8 cellular contexts compared by ENCODE assay signal in the genomic region with DNA sequence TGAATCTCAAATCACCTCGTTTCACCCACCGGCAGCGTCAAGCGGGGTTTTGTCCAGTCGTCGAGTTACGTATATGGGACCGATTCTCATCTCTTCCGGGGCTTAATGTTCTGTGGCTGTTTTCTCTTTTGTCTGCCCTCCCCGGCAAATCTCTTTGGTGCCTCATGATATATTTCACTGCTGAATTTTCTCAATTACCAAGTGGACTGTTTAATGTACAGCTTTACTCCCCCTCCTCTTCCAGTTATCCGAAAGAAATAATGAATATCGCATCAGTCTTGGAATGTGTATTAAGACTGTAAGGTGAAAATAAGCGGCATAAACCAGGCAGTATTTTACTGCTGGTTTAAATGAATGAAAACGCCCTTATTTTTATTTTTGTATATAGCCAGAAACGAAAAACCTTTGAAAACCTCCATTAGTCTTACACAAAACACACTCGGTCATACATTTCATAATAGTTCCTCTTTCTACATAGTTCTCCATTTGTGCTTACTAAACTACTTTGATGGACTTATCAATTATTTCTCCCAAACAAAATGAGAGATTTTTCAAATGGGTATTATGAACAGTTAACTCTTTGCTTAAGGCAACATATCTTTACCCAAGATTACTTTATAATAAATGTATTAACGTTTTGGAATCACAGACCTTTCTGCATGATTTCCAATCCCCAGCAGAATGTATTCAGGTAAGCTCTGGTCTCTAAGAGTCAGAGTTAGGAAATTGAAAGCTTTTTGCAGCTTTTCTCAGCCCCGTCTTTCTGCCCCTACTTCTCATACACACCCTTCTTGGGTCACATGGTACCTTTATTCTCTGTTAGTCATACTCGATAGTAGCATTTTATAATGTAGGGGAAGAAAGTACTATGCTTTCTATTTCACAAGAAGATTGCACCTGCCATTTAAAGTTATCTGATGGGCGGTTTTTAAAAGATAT. TPM values are rescaled to one million over a fixed set of nuclear protein-coding genes. Genes with fewer than 3 reads are reported as not detected.
A peak's percentile ranks its signal among the peaks of the same experiment; 100 is the strongest.
DNase-seq lines count a peak whose midpoint lies in the region; ATAC-seq, FAIRE-seq and TF ChIP-seq lines count a peak whose summit lies in the region.

No MANE protein-coding gene starts in this region.

- peak overlapping the region; percentile 91 for H3K4me3 Mint-ChIP-seq in activated naive CD4-positive, alpha-beta T cell treated with anti-CD3 and anti-CD28 coated beads for 36 hours

- no peak for TF ChIP-seq CTCF in keratinocyte (optimal IDR thresholded peaks at IDR 0.05 in 1 of 3, IDR thresholded peaks at IDR 0.05 in 1 of 3, conservative IDR thresholded peaks at IDR 0.05 in 1 of 3; ENCODE audit: extremely low read depth in 1 of 3, insufficient read depth in 2 of 3, low read length in 3 of 3)

- peaks cover 5% of the 10 kb centered on the region for H3K4me1 Mint-ChIP-seq in activated naive CD4-positive, alpha-beta T cell treated with anti-CD3 and anti-CD28 coated beads for 36 hours (ENCODE audit: low read depth)

- H3K9me3 Mint-ChIP-seq in activated naive CD4-positive, alpha-beta T cell treated with anti-CD3 and anti-CD28 coated beads for 36 hours = no peaks in the 10 kb centered on the region

- H3K4me3 ChIP-seq in adipocyte (ENCODE audit: low read length) (peak overlapping the region; percentile 89), keratinocyte (ENCODE audit: control insufficient read depth in 2 of 3, extremely low read depth in 1 of 3, insufficient read depth in 2 of 3, low read depth in 1 of 3, low read length in 3 of 3) (peak overlapping the region; percentile 69 to 79 (median 77))

- peak overlapping the region; percentile 53 for H2AFZ ChIP-seq in keratinocyte (ENCODE audit: control insufficient read depth, low read length)

- H3K27ac Mint-ChIP-seq in activated naive CD4-positive, alpha-beta T cell treated with anti-CD3 and anti-CD28 coated beads for 36 hours = peak overlapping the region; percentile 84

- H3K27me3 Mint-ChIP-seq in activated naive CD4-positive, alpha-beta T cell treated with anti-CD3 and anti-CD28 coated beads for 36 hours (ENCODE audit: low read depth) = no peaks in the 10 kb centered on the region

- peak overlapping the region; percentile 55 for H3K27ac ChIP-seq in keratinocyte (ENCODE audit: control insufficient read depth, insufficient read depth, low read length)
- peak overlapping the region; percentile 67 for H3K27ac ChIP-seq in substantia nigra (ENCODE audit: low read depth, low read length, poor library complexity, severe bottlenecking)

- no peaks in the 10 kb centered on the region for H3K9me3 ChIP-seq in adipocyte (ENCODE audit: control insufficient read depth, low read length)
- no peaks in the 10 kb centered on the region for H3K9me3 ChIP-seq in keratinocyte (ENCODE audit: control insufficient read depth, low read depth, low read length)

- peaks cover 2% of the 10 kb centered on the region for H3K36me3 Mint-ChIP-seq in activated naive CD4-positive, alpha-beta T cell treated with anti-CD3 and anti-CD28 coated beads for 36 hours (ENCODE audit: low read depth)

- no peaks in the 10 kb centered on the region for H3K36me3 ChIP-seq in adipocyte (ENCODE audit: control insufficient read depth, insufficient read depth, low read length, severe bottlenecking)
- no peaks in the 10 kb centered on the region for H3K36me3 ChIP-seq in keratinocyte (ENCODE audit: control insufficient read depth in 2 of 2, extremely low read depth in 1 of 2, insufficient read depth in 2 of 2, low read length in 2 of 2)

- intact Hi-C loops in activated naive CD4-positive, alpha-beta T cell treated with anti-CD3 and anti-CD28 coated beads for 36 hours (cut with micrococcal nuclease) = loop anchor here (1.0 to 5.0 kb wide), 4 partner anchors 74 to 307 kb away; partner anchors contain the start of genes JADE3, NDUFB11, RBM10 and SLC9A7

- H3K9me1 ChIP-seq in keratinocyte (ENCODE audit: control insufficient read depth, extremely low read depth, insufficient read depth, low read length) = no peaks in the 10 kb centered on the region

- no peak for FAIRE-seq in keratinocyte (lab: Jason Lieb, UNC)

- dilution Hi-C loops in keratinocyte (cut with MboI; ENCODE audit: extremely low pct_ligation_motif_present, low sequenced_read_pairs) = no loop called here

- H3K79me2 ChIP-seq in keratinocyte (ENCODE audit: control insufficient read depth, insufficient read depth, low read length) = peaks cover 25% of the 10 kb centered on the region

- DNase-seq in activated naive CD4-positive, alpha-beta T cell treated with anti-CD3 and anti-CD28 coated beads for 36 hours = peak; percentile 15
- no peak for DNase-seq in activated naive CD4-positive, alpha-beta T cell treated with Interleukin-2 at 50 U/mL for 16 hours
- DNase-seq in NCI-H1105 (lab: John Stamatoyannopoulos, UW) (peak; percentile 13), adipocyte (ENCODE audit: low read depth) (peak; percentile 55), keratinocyte (ENCODE audit: low read depth, low spot score) (no peak), substantia nigra (lab: John Stamatoyannopoulos, UW) (no peak)

- H3K4me1 ChIP-seq in adipocyte (ENCODE audit: control insufficient read depth, insufficient read depth, low read length) (peaks cover 16% of the 10 kb centered on the region), keratinocyte (ENCODE audit: control insufficient read depth, extremely low read depth, insufficient read depth, low read length) (peaks cover 5% of the 10 kb centered on the region)

- ATAC-seq in HG02571 (IDR thresholded peaks at IDR 0.05; ENCODE audit: unreplicated experiment) (no peak), GM18861 (IDR thresholded peaks at IDR 0.05; ENCODE audit: unreplicated experiment) (no peak)

- H3K27me3 ChIP-seq in adipocyte (replicated peaks; ENCODE audit: control insufficient read depth, insufficient read depth, low read length) (no peaks in the 10 kb centered on the region), keratinocyte (ENCODE audit: control insufficient read depth, extremely low read depth, insufficient read depth, low read length) (no peaks in the 10 kb centered on the region)

- H3K9ac ChIP-seq in adipocyte (ENCODE audit: low read length) (peak overlapping the region; percentile 90), keratinocyte (ENCODE audit: control insufficient read depth, extremely low read depth, insufficient read depth, low read length) (peak overlapping the region; percentile 82)

- H3K4me2 ChIP-seq in keratinocyte (ENCODE audit: control insufficient read depth, extremely low read depth, insufficient read depth, low read depth, low read length) = peak overlapping the region; percentile 50

- H4K20me1 ChIP-seq in keratinocyte (ENCODE audit: control insufficient read depth, extremely low read depth, insufficient read depth, low read length) = no peaks in the 10 kb centered on the region

- CTCF ChIA-PET in activated naive CD4-positive, alpha-beta T cell treated with anti-CD3 and anti-CD28 coated beads for 36 hours (lab: Charles Lee) = interaction anchor here (0.6 to 1.3 kb wide), 3 partner anchors 13 to 42 kb away, joined by 3 to 5 read pairs (median 5); no protein-coding TSS in a partner anchor

RNA-seq across cellular contexts. Expression of gene RP2, which starts 1.0 kb away (rescaled TPM):
- 1 to 10 TPM; 4.0 to 4.2 TPM for total RNA-seq in activated naive CD4-positive, alpha-beta T cell treated with anti-CD3 and anti-CD28 coated beads for 36 hours
- polyA plus RNA-seq in keratinocyte = 10.8 to 20.9 TPM (median 17.0 TPM) in 3 replicates
- polyA plus RNA-seq in keratinocyte (2011; ENCODE audit: low read depth) = 6.4 TPM
- 9.5 and 17.5 TPM in 2 replicates for polyA plus RNA-seq in keratinocyte (2011; cell fraction: cytosol; rRNA removed)
- 16.6 and 18.4 TPM in 2 replicates for polyA plus RNA-seq in keratinocyte (2011; cell fraction: nucleus; rRNA removed)
- polyA plus RNA-seq in keratinocyte (2012; ENCODE audit: low replicate concordance) = 9.4 and 11.3 TPM in 2 replicates
- 3.8 to 15.7 TPM (median 12.2 TPM) in 3 replicates for polyA minus RNA-seq in keratinocyte
- polyA minus RNA-seq in keratinocyte (2011; cell fraction: cytosol; rRNA and poly(A)+ RNA removed) = 12.7 TPM
- polyA minus RNA-seq in keratinocyte (2011; cell fraction: nucleus; rRNA and poly(A)+ RNA removed) = 12.5 and 23.5 TPM in 2 replicates

Comparison
In these comparisons a context has a peak if more than half of its experiments do, and no peak if none do; other contexts are left out.
1. DNase-seq: peak in activated naive CD4-positive, alpha-beta T cell treated with anti-CD3 and anti-CD28 coated beads for 36 hours (single experiment), NCI-H1105 (single experiment) and adipocyte (single experiment); none in activated naive CD4-positive, alpha-beta T cell treated with Interleukin-2 at 50 U/mL for 16 hours (single experiment), keratinocyte (single experiment) and substantia nigra (0 of 49).